In genomic region chr11:68121067-68121899, GRCh38 we compare ENCODE assay signal across 8 cellular contexts. TPM values are rescaled to one million over a fixed set of nuclear protein-coding genes. Genes with fewer than 3 reads are reported as not detected.
DNase-seq lines count a peak whose midpoint lies in the region; ATAC-seq and TF ChIP-seq lines count a peak whose summit lies in the region.

CHKA (minus strand) TSS chr11:68121388; CDS start chr11:68121177, 211 bp downstream.

- H3K27ac ChIP-seq in GM23248 = peak within 1 kb of the TSS; percentile 77
- H3K27ac ChIP-seq in Karpas-422 (ENCODE audit: low read length) = peak within 1 kb of the TSS; percentile 72
- H3K27ac ChIP-seq in RWPE2 (ENCODE audit: poor library complexity, severe bottlenecking) = peak within 1 kb of the TSS; percentile 34

- H3K4me2 ChIP-seq in GM23248 (ENCODE audit: unreplicated experiment) (peak within 1 kb of the TSS; percentile 76), Karpas-422 (ENCODE audit: low read depth, low read length, poor library complexity, severe bottlenecking) (peak within 1 kb of the TSS; percentile 83)

- TF ChIP-seq CTCF in RWPE2 (IDR thresholded peaks at IDR 0.05; ENCODE audit: poor library complexity, severe bottlenecking) (no peak), fibroblast of mammary gland (conservative IDR thresholded peaks at IDR 0.05; ENCODE audit: control insufficient read depth, insufficient read depth, low read depth, low read length) (no peak), natural killer cell (IDR thresholded peaks at IDR 0.05) (no peak)

- H3K79me2 ChIP-seq in GM23248 (ENCODE audit: insufficient read depth) = peaks cover 41% of the 10 kb centered on the region
- H3K79me2 ChIP-seq in Karpas-422 (ENCODE audit: low read length) = peaks cover 42% of the 10 kb centered on the region

- 0 out of 2 replicates have a peak, but pooled peaks cover 7% of the 10 kb centered on the region for H3F3A ChIP-seq in GM23248 (ENCODE audit: insufficient read depth)

- H3K27me3 Mint-ChIP-seq in activated T-helper 2 cell treated with anti-CD3 and anti-CD28 coated beads, Interferon-gamma antibody, Interleukin-2, Interleukin-4, amounts not matched to agents 10 μg/mL and 5 μg/mL and 100 μg/mL, durations not matched to agents 14 hours and 24 hours and 36 hours (ENCODE audit: low read depth) = no peaks in the 10 kb centered on the region
- no peaks in the 10 kb centered on the region for H3K27me3 Mint-ChIP-seq in natural killer cell (ENCODE audit: low read depth in 2 of 2)

- WGBS in GM23248 (ENCODE audit: low coverage in 1 of 2, low lambda C conversion rate in 2 of 2, missing lambda C conversion rate in 2 of 2), 2 experiments = 0 to 1% methylated on average over 34 to 70 of the region's 107 CpGs

- DNase-seq in EH (ENCODE audit: low read depth) (peak; percentile 92), GM23248 (peak; percentile 97), Karpas-422 (peak; percentile 97), RWPE2 (ENCODE audit: low spot score) (peak; percentile 86), fibroblast of mammary gland (ENCODE audit: low read depth) (peak; percentile 74), natural killer cell (peak; percentile 87)
- peak; percentile 84 for DNase-seq in activated T-helper 2 cell treated with anti-CD3 and anti-CD28 coated beads, Interferon-gamma antibody, Interleukin-2, Interleukin-4, amounts not matched to agents 10 μg/mL and 5 μg/mL and 100 μg/mL, durations not matched to agents 14 hours and 24 hours and 36 hours (ENCODE audit: low spot score)
- DNase-seq in stimulated activated naive CD4-positive, alpha-beta T cell (lab: John Stamatoyannopoulos, UW) = peak; percentile 64 to 80 (median 74)

- H3K36me3 ChIP-seq in GM23248 (ENCODE audit: low read depth) = no peaks in the 10 kb centered on the region
- peaks cover 7% of the 10 kb centered on the region; the same call in 1 of the 2 replicates for H3K36me3 ChIP-seq in Karpas-422 (ENCODE audit: insufficient read depth, low read length)
- H3K36me3 ChIP-seq in RWPE2 (ENCODE audit: low read depth) = no peaks in the 10 kb centered on the region

- peak within 1 kb of the TSS; percentile 89 for H3K27ac Mint-ChIP-seq in activated T-helper 2 cell treated with anti-CD3 and anti-CD28 coated beads, Interferon-gamma antibody, Interleukin-2, Interleukin-4, amounts not matched to agents 10 μg/mL and 5 μg/mL and 100 μg/mL, durations not matched to agents 14 hours and 24 hours and 36 hours
- H3K27ac Mint-ChIP-seq in natural killer cell = peak within 1 kb of the TSS; percentile 72 to 85

- H4K20me1 ChIP-seq in GM23248 (ENCODE audit: insufficient read depth) (no peaks in the 10 kb centered on the region), Karpas-422 (ENCODE audit: insufficient read depth, low read depth, low read length) (peaks cover 18% of the 10 kb centered on the region)

- H3K4me1 ChIP-seq in GM23248 (ENCODE audit: insufficient read depth) = no peaks in the 10 kb centered on the region
- H3K4me1 ChIP-seq in Karpas-422 (ENCODE audit: low read length) = peaks cover 63% of the 10 kb centered on the region
- no peaks in the 10 kb centered on the region for H3K4me1 ChIP-seq in RWPE2 (ENCODE audit: insufficient read depth, poor library complexity, severe bottlenecking)

- in situ Hi-C loops in GM23248 (cut with MboI) = no loop called here

- H2AFZ ChIP-seq in GM23248 (peak within 1 kb of the TSS; percentile 73), Karpas-422 (ENCODE audit: low read length) (peak within 1 kb of the TSS; percentile 59)

- H3K9me3 ChIP-seq in GM23248 (ENCODE audit: low read depth) (no peaks in the 10 kb centered on the region), Karpas-422 (ENCODE audit: low read length) (no peaks in the 10 kb centered on the region), RWPE2 (ENCODE audit: severe bottlenecking) (no peaks in the 10 kb centered on the region)

- peak within 1 kb of the TSS; percentile 82 for H3K9ac ChIP-seq in GM23248
- H3K9ac ChIP-seq in Karpas-422 (ENCODE audit: low read length) = peak within 1 kb of the TSS; percentile 84

- H3K27me3 ChIP-seq in GM23248 (replicated peaks; ENCODE audit: insufficient read depth) (no peaks in the 10 kb centered on the region), Karpas-422 (ENCODE audit: low read length) (no peaks in the 10 kb centered on the region), RWPE2 (ENCODE audit: insufficient read depth, poor library complexity, severe bottlenecking) (no peaks in the 10 kb centered on the region)

- no peaks in the 10 kb centered on the region for H3K9me3 Mint-ChIP-seq in activated T-helper 2 cell treated with anti-CD3 and anti-CD28 coated beads, Interferon-gamma antibody, Interleukin-2, Interleukin-4, amounts not matched to agents 10 μg/mL and 5 μg/mL and 100 μg/mL, durations not matched to agents 14 hours and 24 hours and 36 hours
- H3K9me3 Mint-ChIP-seq in natural killer cell = no peaks in the 10 kb centered on the region

- H3K4me3 ChIP-seq in GM23248 (peak within 1 kb of the TSS; percentile 72), Karpas-422 (ENCODE audit: low read length) (peak within 1 kb of the TSS; percentile 83), RWPE2 (ENCODE audit: severe bottlenecking) (peak within 1 kb of the TSS; percentile 98), fibroblast of mammary gland (ENCODE audit: control insufficient read depth, low read depth, low read length) (peak within 1 kb of the TSS; percentile 67)

- peak within 1 kb of the TSS; percentile 88 for H3K4me3 Mint-ChIP-seq in activated T-helper 2 cell treated with anti-CD3 and anti-CD28 coated beads, Interferon-gamma antibody, Interleukin-2, Interleukin-4, amounts not matched to agents 10 μg/mL and 5 μg/mL and 100 μg/mL, durations not matched to agents 14 hours and 24 hours and 36 hours (ENCODE audit: low read depth)
- H3K4me3 Mint-ChIP-seq in natural killer cell = peak within 1 kb of the TSS; percentile 88

- ATAC-seq in RWPE2 (ENCODE audit: low read depth) (peak; percentile 94), natural killer cell (peak; percentile 86 to 92 (median 90))

- intact Hi-C loops in activated T-helper 2 cell treated with anti-CD3 and anti-CD28 coated beads, Interferon-gamma antibody, Interleukin-2, Interleukin-4, amounts not matched to agents 10 μg/mL and 5 μg/mL and 100 μg/mL, durations not matched to agents 14 hours and 24 hours and 36 hours (cut with micrococcal nuclease) = loop anchor here (2.0 kb wide), 2 partner anchors 90 to 92 kb away; partner anchors contain the start of genes KMT5B and NDUFS8
- intact Hi-C loops in natural killer cell (cut with micrococcal nuclease) = loop anchor here (2.0 kb wide), 2 partner anchors 84 to 92 kb away; partner anchors contain the start of gene KMT5B

- H3K36me3 Mint-ChIP-seq in activated T-helper 2 cell treated with anti-CD3 and anti-CD28 coated beads, Interferon-gamma antibody, Interleukin-2, Interleukin-4, amounts not matched to agents 10 μg/mL and 5 μg/mL and 100 μg/mL, durations not matched to agents 14 hours and 24 hours and 36 hours (ENCODE audit: low read depth) = peaks cover 19% of the 10 kb centered on the region
- H3K36me3 Mint-ChIP-seq in natural killer cell = no peaks in the 10 kb centered on the region

- H3K4me1 Mint-ChIP-seq in activated T-helper 2 cell treated with anti-CD3 and anti-CD28 coated beads, Interferon-gamma antibody, Interleukin-2, Interleukin-4, amounts not matched to agents 10 μg/mL and 5 μg/mL and 100 μg/mL, durations not matched to agents 14 hours and 24 hours and 36 hours (ENCODE audit: low read depth) = peaks cover 12% of the 10 kb centered on the region
- H3K4me1 Mint-ChIP-seq in natural killer cell = peaks cover 5 to 18% of the 10 kb centered on the region in 2 donors

- H3K9me2 ChIP-seq in GM23248 (ENCODE audit: insufficient read depth) (no peaks in the 10 kb centered on the region), Karpas-422 (replicated peaks; ENCODE audit: insufficient read depth, low read length) (no peaks in the 10 kb centered on the region)

RNA-seq across cellular contexts. Expression of gene CHKA, which starts in this region (rescaled TPM):
- 4.2 and 12.3 TPM in 2 replicates for total RNA-seq in GM23248 (2014; rRNA removed; shearing (Covaris generic))
- polyA plus RNA-seq in GM23248 (2016; fragmentation: Nextera tagmentation; extraction: Ambion mirVana) = 3.6 and 4.2 TPM in 2 replicates
- total RNA-seq in Karpas-422 (2014; rRNA removed; shearing (Covaris generic); ENCODE audit: low replicate concordance) = 35.8 and 51.3 TPM in 2 replicates
- total RNA-seq in activated T-helper 2 cell treated with anti-CD3 and anti-CD28 coated beads, Interferon-gamma antibody, Interleukin-2, Interleukin-4, amounts not matched to agents 10 μg/mL and 5 μg/mL and 100 μg/mL, durations not matched to agents 14 hours and 24 hours and 36 hours = 16.9 and 20.4 TPM in 2 replicates
- 10 to 100 TPM; 15.8 to 24.6 (median 24.4) TPM for total RNA-seq in natural killer cell

Comparison
In these comparisons a context has a peak if more than half of its experiments do, and no peak if none do; other contexts are left out.
1. Peak in every context shown above with its lines: DNase-seq, ATAC-seq, H3K4me3 ChIP-seq and H3K27ac ChIP-seq.